ENCODE assay signal across 16 cellular contexts in genomic region chr10:88209837-88210552, GRCh38.
A peak's percentile ranks its signal among the peaks of the same experiment; 100 is the strongest.
DNase-seq lines count a peak whose midpoint lies in the region; FAIRE-seq and TF ChIP-seq lines count a peak whose summit lies in the region.
"Had no signal": no experiment of that assay in that cellular context is flagged by ENCODE, and none has a peak within 500 bp of the region (broad histone marks: within the 10 kb centered on the region; RNA-seq: fewer than 3 reads in every experiment).

No MANE protein-coding gene starts in this region.

- H3K36me3 ChIP-seq in skeletal muscle tissue (ENCODE audit: control insufficient read depth in 3 of 3, insufficient read depth in 3 of 3, low read length in 3 of 3) (no peaks in the 10 kb centered on the region), ovary (no peaks in the 10 kb centered on the region)

- TF ChIP-seq CTCF in fibroblast of the aortic adventitia (IDR thresholded peaks at IDR 0.05; ENCODE audit: insufficient read depth, low read length) (no peak), ovary (IDR thresholded peaks at IDR 0.05) (no peak)

- FAIRE-seq in HTR-8/SVneo (lab: Jason Lieb, UNC): no peak
- FAIRE-seq: keratinocyte had no signal

- H3K9me3 ChIP-seq in skeletal muscle tissue (ENCODE audit: control insufficient read depth in 3 of 3, low read length in 3 of 3) (no peaks in the 10 kb centered on the region), ovary (no peaks in the 10 kb centered on the region)

- intact Hi-C loops in ovary (cut with DNase I): no loop called here

- peak overlapping the region; percentile 2 for H3K27ac ChIP-seq in skeletal muscle tissue (ENCODE audit: low read depth, low read length)
- no peak overlapping the region for H3K27ac ChIP-seq in ovary

- H3K4me1 ChIP-seq in skeletal muscle tissue (ENCODE audit: control insufficient read depth in 3 of 3, insufficient read depth in 3 of 3, low read length in 3 of 3) (peaks cover 7 to 13% (median 12%) of the 10 kb centered on the region in 3 donors), ovary (ENCODE audit: insufficient read depth) (peaks cover 2% of the 10 kb centered on the region)

- no peak for TF ChIP-seq EP300 in ovary (IDR thresholded peaks at IDR 0.05)

- DNase-seq in GM04503 (ENCODE audit: low read depth): peak; percentile 37
- peak; percentile 12 for DNase-seq in NCI-H226
- peak; percentile 65 for DNase-seq in fibroblast of the aortic adventitia (ENCODE audit: low read depth)
- no peak for DNase-seq in SHP77 (lab: John Stamatoyannopoulos, UW)
- no peak for DNase-seq in activated CD4-positive, alpha-beta T cell treated with anti-CD3 and anti-CD28 coated beads, Interleukin-2, amount 50 U/mL, for 48 hours
- no peak for DNase-seq in ovary
- DNase-seq in HTR-8/SVneo (ENCODE audit: insufficient read length, low spot score): no peak
- DNase-seq: activated CD8-positive, alpha-beta memory T cell treated with anti-CD3 and anti-CD28 coated beads, Interleukin-2, amount 10 ng/mL, durations not matched to agents 7 days and 5 days; activated naive CD4-positive, alpha-beta T cell; CD4-positive, CD25-positive, alpha-beta regulatory T cell; effector CD4-positive, alpha-beta T cell; KBM-7; NCI-H1417 treated with DMSO at 0.1 percent for 48 hours; NCI-H446 treated with DMSO at 0.1 percent for 48 hours had no signal

- 74 to 87% (median 79%) methylated on average over 5 of the region's 5 CpGs for WGBS in ovary, 3 donors

- no peak overlapping the region for H3K9ac ChIP-seq in skeletal muscle tissue (ENCODE audit: low read depth in 1 of 3, low read length in 3 of 3)

- H3K4me3 ChIP-seq in fibroblast of the aortic adventitia (ENCODE audit: low read depth, low read length): no peak overlapping the region
- H3K4me3 ChIP-seq in skeletal muscle tissue (ENCODE audit: low read length in 3 of 3): peak overlapping the region in 1 of 3 donors; percentile 15
- H3K4me3 ChIP-seq in ovary: no peak overlapping the region

- H3K27me3 ChIP-seq in skeletal muscle tissue (ENCODE audit: control insufficient read depth in 3 of 3, insufficient read depth in 3 of 3, low read length in 3 of 3) (no peaks in the 10 kb centered on the region), ovary (no peaks in the 10 kb centered on the region)

- no peak for TF ChIP-seq POLR2A in ovary (IDR thresholded peaks at IDR 0.05)

Comparison
In these comparisons a context has a peak if more than half of its experiments do, and no peak if none do; other contexts are left out.
1. DNase-seq: peak in GM04503 (single experiment), NCI-H226 (single experiment) and fibroblast of the aortic adventitia (single experiment); none in SHP77 (0 of 2), activated CD4-positive, alpha-beta T cell treated with anti-CD3 and anti-CD28 coated beads, Interleukin-2, amount 50 U/mL, for 48 hours (0 of 2), ovary (0 of 5) and HTR-8/SVneo (single experiment).